Comparison of ENCODE assay signal across 1 cellular context in genomic region chr10:70925377-70926214, GRCh38.
A peak's percentile ranks its signal among the peaks of the same experiment; 100 is the strongest.
TF ChIP-seq lines count a peak whose summit lies in the region.

No MANE protein-coding gene starts in this region.

TF ChIP-seq in HepG2, 621 proteins besides CTCF, POLR2A, EP300 and RAD21 (continued from another document):
- TF ChIP-seq ZNF687 (CRISPR knock-in tag; IDR thresholded peaks at IDR 0.05) (0 out of 2 replicates have a peak, but pooled peaks have one; percentile 9), ZNF569 (CRISPR knock-in tag; IDR thresholded peaks at IDR 0.05; ENCODE audit: borderline replicate concordance) (no peak), PATZ1 (CRISPR knock-in tag; IDR thresholded peaks at IDR 0.05) (0 out of 2 replicates have a peak, but pooled peaks have one; percentile 40), TIGD3 (CRISPR knock-in tag; IDR thresholded peaks at IDR 0.05; ENCODE audit: borderline replicate concordance) (no peak), MYC (CRISPR knock-in tag; IDR thresholded peaks at IDR 0.05; ENCODE audit: borderline replicate concordance) (peak; percentile 15; the same call in 1 of the 2 replicates), NFKB2 (CRISPR knock-in tag; IDR thresholded peaks at IDR 0.05; ENCODE audit: borderline replicate concordance) (peak; percentile 22; the same call in 1 of the 2 replicates), XRCC5 (optimal IDR thresholded peaks at IDR 0.05; ENCODE audit: low read length) (peak; percentile 61), ZFP91 (CRISPR knock-in tag; IDR thresholded peaks at IDR 0.05; ENCODE audit: borderline replicate concordance) (0 out of 2 replicates have a peak, but pooled peaks have one; percentile 31), ZFP41 (CRISPR knock-in tag; IDR thresholded peaks at IDR 0.05; ENCODE audit: borderline replicate concordance) (0 out of 2 replicates have a peak, but pooled peaks have one; percentile 27), HMGXB4 (CRISPR knock-in tag; IDR thresholded peaks at IDR 0.05; ENCODE audit: borderline replicate concordance in 1 of 2, low read depth in 1 of 2) (0 out of 4 replicates have a peak, but pooled peaks of 1 of the 2 experiments have one; percentile 21), PHF8 (CRISPR knock-in tag; IDR thresholded peaks at IDR 0.05) (0 out of 2 replicates have a peak, but pooled peaks have one; percentile 29)
